11 cellular contexts compared by ENCODE assay signal in genomic region chr16:3580686-3581085, GRCh38. TPM values are rescaled to one million over a fixed set of nuclear protein-coding genes. Genes with fewer than 3 reads are reported as not detected.
DNase-seq lines count a peak whose midpoint lies in the region; ATAC-seq, FAIRE-seq and TF ChIP-seq lines count a peak whose summit lies in the region.
"Had no signal": no experiment of that assay in that cellular context is flagged by ENCODE, and none has a peak within 500 bp of the region (broad histone marks: within the 10 kb centered on the region; RNA-seq: fewer than 3 reads in every experiment).

No MANE protein-coding gene starts in this region.

- H3K27me3 Mint-ChIP-seq in CD8-positive, alpha-beta T cell (ENCODE audit: low read depth), result no peaks in the 10 kb centered on the region
- H3K27me3 Mint-ChIP-seq in IgD-negative memory B cell (no peaks in the 10 kb centered on the region), nephron (ENCODE audit: low read depth) (no peaks in the 10 kb centered on the region)

- no peaks in the 10 kb centered on the region for H3K9me3 ChIP-seq in CD8-positive, alpha-beta T cell (ENCODE audit: low read length)
- no peaks in the 10 kb centered on the region for H3K9me3 ChIP-seq in K562 (replicated peaks; ENCODE audit: control insufficient read depth, insufficient read depth, low read depth, low read length)
- no peaks in the 10 kb centered on the region for H3K9me3 ChIP-seq in PC-3 (ENCODE audit: low read length)
- H3K9me3 ChIP-seq: body of pancreas had no signal

- H3K36me3 Mint-ChIP-seq in CD8-positive, alpha-beta T cell, result peaks cover 19% of the 10 kb centered on the region
- H3K36me3 Mint-ChIP-seq in IgD-negative memory B cell, result peaks cover 2% of the 10 kb centered on the region
- H3K36me3 Mint-ChIP-seq in nephron (ENCODE audit: low read depth), result peaks cover 12% of the 10 kb centered on the region

- H3K27ac ChIP-seq in CD8-positive, alpha-beta T cell (ENCODE audit: low read depth, low read length), result no peak overlapping the region
- H3K27ac ChIP-seq in K562 (ENCODE audit: extremely low read depth, low read depth, low read length) (no peak overlapping the region), PC-3 (ENCODE audit: low read length) (no peak overlapping the region)
- H3K27ac ChIP-seq: body of pancreas had no signal

- no peaks in the 10 kb centered on the region for H3K9me3 Mint-ChIP-seq in CD8-positive, alpha-beta T cell
- H3K9me3 Mint-ChIP-seq in IgD-negative memory B cell (no peaks in the 10 kb centered on the region), nephron (no peaks in the 10 kb centered on the region)

- peak overlapping the region; percentile 91 for H3K27ac Mint-ChIP-seq in CD8-positive, alpha-beta T cell
- peak overlapping the region; percentile 40 to 93 (median 92) for H3K27ac Mint-ChIP-seq in IgD-negative memory B cell
- H3K27ac Mint-ChIP-seq in nephron, result peak overlapping the region; percentile 93 to 96 (median 93)

- H2AFZ ChIP-seq in K562 (ENCODE audit: low read depth, low read length), result no peak overlapping the region
- H2AFZ ChIP-seq in PC-3 (ENCODE audit: low read length), result no peak overlapping the region

- no peak overlapping the region for H3K4me2 ChIP-seq in K562 (ENCODE audit: insufficient read depth, low read length)
- no peak overlapping the region for H3K4me2 ChIP-seq in PC-3 (ENCODE audit: low read length)

- no peak for FAIRE-seq in K562 (lab: Jason Lieb, UNC)
- FAIRE-seq: endometrium had no signal

- BruUV-seq in K562 (replicated peaks; lab: Mats Ljungman, UMichigan), result no TSS peak
- BruUV-seq in PC-3 (replicated peaks; lab: Mats Ljungman, UMichigan), result no TSS peak

- H4K20me1 ChIP-seq in K562 (replicated peaks; ENCODE audit: control insufficient read depth, insufficient read depth, low read length) (no peaks in the 10 kb centered on the region; the same call in none of the 2 replicates), PC-3 (ENCODE audit: low read length) (no peaks in the 10 kb centered on the region)

- POLR2A ChIA-PET in CD8-positive, alpha-beta T cell (lab: Charles Lee), result no interaction called here
- POLR2A ChIA-PET in K562 (lab: Yijun Ruan, JAX) (no interaction called here), PC-3 (lab: Charles Lee; ENCODE audit: unreplicated experiment) (no interaction called here)

- no peak overlapping the region for H3K4me3 ChIP-seq in CD8-positive, alpha-beta T cell (ENCODE audit: low read depth, low read length)
- no peak overlapping the region for H3K4me3 ChIP-seq in K562
- H3K4me3 ChIP-seq in PC-3 (ENCODE audit: low read length), result no peak overlapping the region
- H3K4me3 ChIP-seq: body of pancreas, lung had no signal

- H3K9ac ChIP-seq in K562 (ENCODE audit: insufficient read depth in 1 of 2, low read depth in 2 of 2, low read length in 2 of 2) (peak overlapping the region in 1 of 2 experiments; percentile 28; a peak in 1 of 4 replicates), PC-3 (ENCODE audit: low read length) (no peak overlapping the region)

- H3K36me3 ChIP-seq in CD8-positive, alpha-beta T cell (ENCODE audit: insufficient read depth, low read length), result no peaks in the 10 kb centered on the region
- H3K36me3 ChIP-seq in K562 (ENCODE audit: control insufficient read depth, insufficient read depth, low read length), result peaks cover 15% of the 10 kb centered on the region; the same call in 2 of the 3 replicates
- H3K36me3 ChIP-seq in PC-3 (ENCODE audit: low read depth, low read length), result no peaks in the 10 kb centered on the region

- TF ChIP-seq CTCF in CD8-positive, alpha-beta T cell (IDR thresholded peaks at IDR 0.05), result no peak
- no peak for TF ChIP-seq CTCF in K562 (IDR thresholded peaks at IDR 0.05 in 2 of 3, conservative IDR thresholded peaks at IDR 0.05 in 1 of 3; ENCODE audit: insufficient read depth in 2 of 3, low read depth in 1 of 3, low read length in 3 of 3)
- TF ChIP-seq CTCF in nephron (IDR thresholded peaks at IDR 0.05; ENCODE audit: unreplicated experiment in 3 of 3), result no peak
- no peak for TF ChIP-seq CTCF in PC-3 (conservative IDR thresholded peaks at IDR 0.05; ENCODE audit: low read depth, low read length)

- H3K4me1 ChIP-seq in CD8-positive, alpha-beta T cell (ENCODE audit: insufficient read depth, low read length), result peaks cover 27% of the 10 kb centered on the region
- H3K4me1 ChIP-seq in K562 (replicated peaks in 1 of 2; ENCODE audit: control insufficient read depth in 2 of 2, insufficient read depth in 2 of 2, low read length in 2 of 2) (peaks cover 0 to 27% of the 10 kb centered on the region in 2 experiments; a peak in 3 of 5 replicates), PC-3 (ENCODE audit: insufficient read depth, low read length) (no peaks in the 10 kb centered on the region)
- H3K4me1 ChIP-seq: body of pancreas had no signal

- in situ Hi-C loops in K562 (cut with MboI), result no loop called here

- no peak for ATAC-seq in CD8-positive, alpha-beta T cell
- ATAC-seq in K562 (no peak), PC-3 (no peak)
- ATAC-seq: body of pancreas had no signal

- no peaks in the 10 kb centered on the region for H3K9me1 ChIP-seq in K562 (ENCODE audit: control insufficient read depth, insufficient read depth, low read length)

- 60% methylated on average over 8 of the region's 8 CpGs for WGBS in K562 (ENCODE audit: insufficient coverage, low coverage, missing lambda C conversion rate)

- H3K4me3 Mint-ChIP-seq in CD8-positive, alpha-beta T cell, result no peak overlapping the region
- H3K4me3 Mint-ChIP-seq in IgD-negative memory B cell (peak overlapping the region in 2 of 4 donors; percentile 43 to 78), nephron (peak overlapping the region in 1 of 3 experiments; percentile 42)

- TF ChIP-seq RAD21 in K562 (CRISPR knock-in tag; conservative IDR thresholded peaks at IDR 0.05 in 1 of 2, IDR thresholded peaks at IDR 0.05 in 1 of 2), result no peak

- no peaks in the 10 kb centered on the region for H3K9me2 ChIP-seq in PC-3 (replicated peaks; ENCODE audit: low read length)

- H3K79me2 ChIP-seq in K562 (ENCODE audit: control insufficient read depth, insufficient read depth, low read length), result no peaks in the 10 kb centered on the region
- no peaks in the 10 kb centered on the region for H3K79me2 ChIP-seq in PC-3 (ENCODE audit: low read length)

- H3K4me1 Mint-ChIP-seq in CD8-positive, alpha-beta T cell (ENCODE audit: low read depth), result peaks cover 34% of the 10 kb centered on the region
- H3K4me1 Mint-ChIP-seq in IgD-negative memory B cell (peaks cover 23 to 28% (median 23%) of the 10 kb centered on the region in 3 donors), nephron (peaks cover 20% of the 10 kb centered on the region)

- H3K27me3 ChIP-seq in CD8-positive, alpha-beta T cell (ENCODE audit: insufficient read depth, low read length), result no peaks in the 10 kb centered on the region
- H3K27me3 ChIP-seq in K562 (ENCODE audit: control insufficient read depth in 2 of 2, insufficient read depth in 2 of 2, low read length in 2 of 2), result no peaks in the 10 kb centered on the region; a peak in 1 of 5 replicates
- no peaks in the 10 kb centered on the region for H3K27me3 ChIP-seq in PC-3 (ENCODE audit: low read length)
- H3K27me3 ChIP-seq: body of pancreas had no signal

- CTCF ChIA-PET in CD8-positive, alpha-beta T cell (lab: Charles Lee), result no interaction called here
- CTCF ChIA-PET in K562 (lab: Yijun Ruan, JAX; ENCODE audit: low intra/inter-chr PET ratio) (no interaction called here), PC-3 (lab: Charles Lee) (no interaction called here)

- no peaks in the 10 kb centered on the region for H3F3A ChIP-seq in PC-3 (ENCODE audit: low read length, unreplicated experiment)

- no peak for TF ChIP-seq POLR2A in K562 (conservative IDR thresholded peaks at IDR 0.05)

- TF ChIP-seq EP300 in K562 (IDR thresholded peaks at IDR 0.05; ENCODE audit: low read length), result no peak

- intact Hi-C loops in CD8-positive, alpha-beta T cell (cut with DNase I, micrococcal nuclease), result no loop called here
- intact Hi-C loops in K562 (cut with micrococcal nuclease), result no loop called here
- intact Hi-C loops in PC-3 (cut with micrococcal nuclease), result no loop called here

- peak in 1 of 7 experiments; percentile 15 for DNase-seq in CD8-positive, alpha-beta T cell
- no peak for DNase-seq in K562 (ENCODE audit: extremely low read depth in 1 of 4, low spot score in 3 of 4)
- DNase-seq in activated CD8-positive, alpha-beta memory T cell treated with anti-CD3 and anti-CD28 coated beads, Interleukin-2, amount 50 U/mL, for 48 hours, result no peak
- DNase-seq in SHP77 (lab: John Stamatoyannopoulos, UW), result no peak
- DNase-seq in PC-3, result no peak
- DNase-seq: body of pancreas, NCI-H1930 had no signal

RNA-seq across cellular contexts. Expression of gene NLRC3, which starts 3.5 kb away (rescaled TPM):
- total RNA-seq in CD8-positive, alpha-beta T cell, result 10 to 100 TPM; 39.5 to 42.9 TPM
- polyA plus RNA-seq in IgD-negative memory B cell (19.8 TPM), K562 (2011; rRNA removed) (0.03 TPM in 1 of 2 replicates, not detected in the other), K562 (2014; fragmentation: Illumina TruSeq; extraction: Trizol) (not detected in 2 replicates), K562 (2014; fragmentation: Nextera tagmentation; extraction: Ambion mirVana) (under 1 TPM; 0.03 to 0.04 TPM), K562 (2014; rRNA removed) (0.03 TPM in 1 of 2 replicates, not detected in the other)
- 0.07 TPM in 1 of 2 replicates, not detected in the other for total RNA-seq in K562 (2011; cell fraction: chromatin; rRNA removed; ENCODE audit: low replicate concordance)
- total RNA-seq in K562 (2011; cell fraction: nucleolus; rRNA removed), result under 0.01 TPM in 1 of 2 replicates, not detected in the other
- not detected in 2 replicates for total RNA-seq in K562 (2011; cell fraction: nucleoplasm; rRNA removed)
- total RNA-seq in K562 (2014; rRNA removed) (not detected in 2 replicates), K562 (2014; rRNA removed; fragmentation: Illumina TruSeq; extraction: Trizol) (not detected in 2 replicates), K562 (2015; rRNA removed; fragmentation: Illumina TruSeq; extraction: Trizol) (not detected in 2 replicates), K562 (2021) (0.13 and 0.22 TPM in 2 replicates), PC-3 (2014; rRNA removed) (not detected in 2 replicates)
- polyA plus RNA-seq in K562 (2011; cell fraction: cytosol; rRNA removed), result 0.03 TPM in 1 of 2 replicates, not detected in the other
- 0.09 TPM in 1 of 2 replicates, not detected in the other for polyA plus RNA-seq in K562 (2011; cell fraction: nucleus; rRNA removed)
- polyA plus RNA-seq in K562 (2012), result 0.08 and 0.10 TPM in 2 replicates
- polyA minus RNA-seq in K562 (2011; rRNA and poly(A)+ RNA removed), result not detected in 2 replicates
- not detected in 2 replicates for polyA minus RNA-seq in K562 (2011; cell fraction: cytosol; rRNA and poly(A)+ RNA removed)
- polyA minus RNA-seq in K562 (2011; cell fraction: nucleus; rRNA and poly(A)+ RNA removed), result under 0.01 TPM in 2 replicates

RNA-seq across cellular contexts. Expression of gene SLX4, which starts 30.7 kb away (rescaled TPM):
- 1 to 10 TPM; 5.1 to 5.2 TPM for total RNA-seq in CD8-positive, alpha-beta T cell
- polyA plus RNA-seq in IgD-negative memory B cell, result 1.4 TPM
- total RNA-seq in K562 (2011; cell fraction: chromatin; rRNA removed; ENCODE audit: low replicate concordance), result 42.3 and 52.6 TPM in 2 replicates
- 26.5 and 28.5 TPM in 2 replicates for total RNA-seq in K562 (2011; cell fraction: nucleolus; rRNA removed)
- total RNA-seq in K562 (2011; cell fraction: nucleoplasm; rRNA removed), result 31.7 and 33.4 TPM in 2 replicates
- 3.8 and 4.1 TPM in 2 replicates for total RNA-seq in K562 (2014; rRNA removed)
- 3.2 and 3.5 TPM in 2 replicates for total RNA-seq in K562 (2014; rRNA removed; fragmentation: Illumina TruSeq; extraction: Trizol)
- total RNA-seq in K562 (2015; rRNA removed; fragmentation: Illumina TruSeq; extraction: Trizol), result 3.7 and 4.2 TPM in 2 replicates
- total RNA-seq in K562 (2021), result 6.7 and 7.9 TPM in 2 replicates
- 2.7 and 3.0 TPM in 2 replicates for polyA plus RNA-seq in K562 (2011; rRNA removed)
- polyA plus RNA-seq in K562 (2011; cell fraction: cytosol; rRNA removed), result 1.8 and 2.5 TPM in 2 replicates
- polyA plus RNA-seq in K562 (2011; cell fraction: nucleus; rRNA removed), result 7.4 and 14.9 TPM in 2 replicates
- polyA plus RNA-seq in K562 (2012), result 3.5 and 3.9 TPM in 2 replicates
- 4.8 and 6.1 TPM in 2 replicates for polyA plus RNA-seq in K562 (2014; fragmentation: Illumina TruSeq; extraction: Trizol)
- polyA plus RNA-seq in K562 (2014; fragmentation: Nextera tagmentation; extraction: Ambion mirVana), result under 1 TPM; 0.29 to 0.45 TPM
- polyA plus RNA-seq in K562 (2014; rRNA removed), result 4.0 and 4.3 TPM in 2 replicates
- 6.1 and 6.6 TPM in 2 replicates for polyA minus RNA-seq in K562 (2011; rRNA and poly(A)+ RNA removed)
- polyA minus RNA-seq in K562 (2011; cell fraction: cytosol; rRNA and poly(A)+ RNA removed), result 3.5 and 4.3 TPM in 2 replicates
- polyA minus RNA-seq in K562 (2011; cell fraction: nucleus; rRNA and poly(A)+ RNA removed), result 5.8 and 8.0 TPM in 2 replicates
- total RNA-seq in PC-3 (2014; rRNA removed), result 5.1 and 5.9 TPM in 2 replicates

Comparison
In these comparisons a context has a peak if more than half of its experiments do, and no peak if none do; other contexts are left out.
1. RNA of gene NLRC3, which starts 3.5 kb away (total RNA-seq): 39.5 to 42.9 TPM in CD8-positive, alpha-beta T cell; under 0.01 to 0.22 TPM in K562 and not detected in PC-3; every median in the first group is over 10 times any median in the second.
2. Peak in every context shown above with its lines, with median percentiles within 50 percentile points of each other: H3K27ac Mint-ChIP-seq.